8 cellular contexts compared by ENCODE assay signal in genomic region chr9:130701059-130702022, GRCh38. TPM values are rescaled to one million over a fixed set of nuclear protein-coding genes. Genes with fewer than 3 reads are reported as not detected.
DNase-seq lines count a peak whose midpoint lies in the region; ATAC-seq and TF ChIP-seq lines count a peak whose summit lies in the region.

No MANE protein-coding gene starts in this region.

- H3K4me3 ChIP-seq in Loucy (ENCODE audit: low read length, poor library complexity, severe bottlenecking) (no peak overlapping the region), left ventricle myocardium inferior (no peak overlapping the region), retinal pigment epithelial cell (ENCODE audit: low read length) (no peak overlapping the region)

- H3K9ac ChIP-seq in Loucy (ENCODE audit: low read depth, low read length, poor library complexity, severe bottlenecking), result no peak overlapping the region

- H3K9me3 ChIP-seq in Loucy (ENCODE audit: insufficient read depth, low read depth, low read length) (no peaks in the 10 kb centered on the region), left ventricle myocardium inferior (replicated peaks) (no peaks in the 10 kb centered on the region)

- H3K27me3 ChIP-seq in Loucy (ENCODE audit: insufficient read depth, low read length, poor library complexity, severe bottlenecking) (no peaks in the 10 kb centered on the region), left ventricle myocardium inferior (ENCODE audit: low read depth) (no peaks in the 10 kb centered on the region)

- ATAC-seq in HG03457 (IDR thresholded peaks at IDR 0.05; ENCODE audit: unreplicated experiment) (no peak), HG03280 (IDR thresholded peaks at IDR 0.05; ENCODE audit: unreplicated experiment) (no peak)

- peak; percentile 71 for TF ChIP-seq CTCF in Loucy (conservative IDR thresholded peaks at IDR 0.05; ENCODE audit: low read length)
- TF ChIP-seq CTCF in left ventricle myocardium inferior (IDR thresholded peaks at IDR 0.05; ENCODE audit: borderline replicate concordance), result peak; percentile 97
- peak; percentile 100 for TF ChIP-seq CTCF in retinal pigment epithelial cell (conservative IDR thresholded peaks at IDR 0.05; ENCODE audit: low read depth, low read length)

- peak overlapping the region; percentile 21 for H3K27ac ChIP-seq in left ventricle myocardium inferior (replicated peaks)

- peak; percentile 16 for DNase-seq in DMS79 (lab: John Stamatoyannopoulos, UW)
- peak; percentile 58 for DNase-seq in T follicular helper cell (ENCODE audit: low read depth)
- peak; percentile 67 for DNase-seq in amniotic epithelial cell (ENCODE audit: low read depth)
- peak; percentile 76 for DNase-seq in left ventricle myocardium inferior
- no peak for DNase-seq in retinal pigment epithelial cell (ENCODE audit: low read depth)

- peaks cover 54% of the 10 kb centered on the region; the same call in 1 of the 2 replicates for H3K36me3 ChIP-seq in Loucy (ENCODE audit: insufficient read depth, low read length)
- H3K36me3 ChIP-seq in left ventricle myocardium inferior, result peaks cover 74% of the 10 kb centered on the region

- peak overlapping the region; percentile 42 for H3K4me2 ChIP-seq in Loucy (ENCODE audit: low read depth, low read length, poor library complexity, severe bottlenecking)

- no peaks in the 10 kb centered on the region for H3K9me2 ChIP-seq in Loucy (replicated peaks; ENCODE audit: low read depth, low read length)

- H3K4me1 ChIP-seq in Loucy (ENCODE audit: insufficient read depth, low read length, poor library complexity, severe bottlenecking) (peaks cover 5% of the 10 kb centered on the region), left ventricle myocardium inferior (peaks cover 17% of the 10 kb centered on the region)

- H4K20me1 ChIP-seq in Loucy (ENCODE audit: insufficient read depth, low read length, poor library complexity, severe bottlenecking), result peaks cover 24% of the 10 kb centered on the region

- intact Hi-C loops in left ventricle myocardium inferior (cut with micrococcal nuclease), result loop anchor here (10.0 kb wide), 2 partner anchors 243 to 343 kb away; no protein-coding TSS in a partner anchor

- H3F3A ChIP-seq in Loucy (ENCODE audit: low read depth), result no peaks in the 10 kb centered on the region

- no peak overlapping the region for H2AFZ ChIP-seq in Loucy (ENCODE audit: low read length)

- peaks cover 31% of the 10 kb centered on the region; the same call in 1 of the 2 replicates for H3K79me2 ChIP-seq in Loucy (ENCODE audit: insufficient read depth, low read length)

RNA-seq across cellular contexts. Expression of gene EXOSC2, which starts 7.8 kb away (rescaled TPM):
- 12.0 TPM for total RNA-seq in left ventricle myocardium inferior

RNA-seq across cellular contexts. Expression of gene PRDM12, which starts 36.9 kb away (rescaled TPM):
- total RNA-seq in left ventricle myocardium inferior, result not detected
